In genomic region chr4:26217961-26218676, GRCh38 we compare ENCODE assay signal across 8 cellular contexts.
DNase-seq lines count a peak whose midpoint lies in the region; ATAC-seq and TF ChIP-seq lines count a peak whose summit lies in the region.

No MANE protein-coding gene starts in this region.

- H3K4me3 Mint-ChIP-seq in mesothelial cell of epicardium (no peak overlapping the region), MCF 10A (ENCODE audit: unreplicated experiment) (no peak overlapping the region)

- 61 to 75% methylated on average over 12 to 16 of the region's 16 CpGs for WGBS in esophagus squamous epithelium, 2 donors

- ATAC-seq in GM18868 (IDR thresholded peaks at IDR 0.05; ENCODE audit: unreplicated experiment), result peak; percentile 93
- peak; percentile 78 for ATAC-seq in HG03135 (IDR thresholded peaks at IDR 0.05; ENCODE audit: unreplicated experiment)
- peak; percentile 66 to 74 for ATAC-seq in gastrocnemius medialis
- no peak for ATAC-seq in HG02840 (IDR thresholded peaks at IDR 0.05; ENCODE audit: low FRiP score, unreplicated experiment)

- no TSS peak for BruUV-seq in MCF 10A (replicated peaks; lab: Mats Ljungman, UMichigan)

- CTCF ChIA-PET in MCF 10A (lab: Yijun Ruan, JAX), result no interaction called here

- H3K4me1 Mint-ChIP-seq in mesothelial cell of epicardium (peaks cover 6% of the 10 kb centered on the region), MCF 10A (ENCODE audit: insufficient read depth, unreplicated experiment) (peaks cover 30% of the 10 kb centered on the region)

- in situ Hi-C loops in gastrocnemius medialis (cut with MboI; ENCODE audit: low sequenced_read_pairs in 4 of 4), result no loop called here

- H3K27me3 ChIP-seq in esophagus squamous epithelium (peaks cover 0 to 15% (median 0%) of the 10 kb centered on the region in 4 donors), gastrocnemius medialis (no peaks in the 10 kb centered on the region), BE2C (no peaks in the 10 kb centered on the region)

- intact Hi-C loops in esophagus squamous epithelium (cut with DNase I), result no loop called here
- intact Hi-C loops in gastrocnemius medialis (cut with DNase I; ENCODE audit: low total_unique reads), result no loop called here
- intact Hi-C loops in MCF 10A (cut with micrococcal nuclease), result no loop called here

- no peaks in the 10 kb centered on the region for H3K36me3 ChIP-seq in esophagus squamous epithelium
- no peaks in the 10 kb centered on the region for H3K36me3 ChIP-seq in gastrocnemius medialis
- no peaks in the 10 kb centered on the region for H3K36me3 ChIP-seq in BE2C

- H3K27ac Mint-ChIP-seq in mesothelial cell of epicardium (no peak overlapping the region), MCF 10A (ENCODE audit: low read depth, unreplicated experiment) (no peak overlapping the region)

- POLR2A ChIA-PET in MCF 10A (lab: Yijun Ruan, JAX), result interaction anchor here (1.0 kb wide), 1 partner anchor 17 kb away, joined by 4 read pairs; no protein-coding TSS in a partner anchor

- H3K27ac ChIP-seq in esophagus squamous epithelium (peak overlapping the region; percentile 14 to 64 (median 40)), gastrocnemius medialis (no peak overlapping the region)

- DNase-seq in esophagus squamous epithelium (lab: John Stamatoyannopoulos, UW), result no peak
- no peak for DNase-seq in gastrocnemius medialis
- DNase-seq in BE2C, result no peak
- no peak for DNase-seq in mesothelial cell of epicardium (ENCODE audit: low spot score in 2 of 2, unreplicated experiment in 2 of 2)
- DNase-seq in MCF 10A (ENCODE audit: unreplicated experiment), result no peak

- H3K4me1 ChIP-seq in esophagus squamous epithelium (peaks cover 0 to 12% (median 0%) of the 10 kb centered on the region in 3 donors), gastrocnemius medialis (no peaks in the 10 kb centered on the region), BE2C (no peaks in the 10 kb centered on the region)

- H3K9me3 Mint-ChIP-seq in mesothelial cell of epicardium, result peaks cover 4% of the 10 kb centered on the region
- H3K9me3 Mint-ChIP-seq in MCF 10A (ENCODE audit: unreplicated experiment), result no peaks in the 10 kb centered on the region

- H3K4me3 ChIP-seq in esophagus squamous epithelium, result peak overlapping the region in 1 of 4 donors; percentile 21
- H3K4me3 ChIP-seq in gastrocnemius medialis, result no peak overlapping the region
- H3K4me3 ChIP-seq in BE2C (ENCODE audit: low read depth, low read length), result no peak overlapping the region

- TF ChIP-seq POLR2A in esophagus squamous epithelium (IDR thresholded peaks at IDR 0.05), result peak in 1 of 4 donors; percentile 7
- TF ChIP-seq POLR2A in gastrocnemius medialis (IDR thresholded peaks at IDR 0.05), result no peak

- H3K27me3 Mint-ChIP-seq in mesothelial cell of epicardium (ENCODE audit: low read depth) (peaks cover 5% of the 10 kb centered on the region), MCF 10A (ENCODE audit: insufficient read depth, unreplicated experiment) (peaks cover 16% of the 10 kb centered on the region)

- H3K9me3 ChIP-seq in esophagus squamous epithelium (no peaks in the 10 kb centered on the region), gastrocnemius medialis (no peaks in the 10 kb centered on the region), BE2C (no peaks in the 10 kb centered on the region)

- TF ChIP-seq CTCF in esophagus squamous epithelium (IDR thresholded peaks at IDR 0.05), result no peak
- no peak for TF ChIP-seq CTCF in gastrocnemius medialis (IDR thresholded peaks at IDR 0.05 in 4 of 5, conservative IDR thresholded peaks at IDR 0.05 in 1 of 5)
- no peak for TF ChIP-seq CTCF in BE2C (IDR thresholded peaks at IDR 0.05; ENCODE audit: low read depth, low read length)
- no peak for TF ChIP-seq CTCF in mesothelial cell of epicardium (IDR thresholded peaks at IDR 0.05; ENCODE audit: unreplicated experiment)
- TF ChIP-seq CTCF in MCF 10A (IDR thresholded peaks at IDR 0.05; ENCODE audit: unreplicated experiment), result no peak

- no peaks in the 10 kb centered on the region for H3K36me3 Mint-ChIP-seq in mesothelial cell of epicardium
- no peaks in the 10 kb centered on the region for H3K36me3 Mint-ChIP-seq in MCF 10A (ENCODE audit: insufficient read depth, unreplicated experiment)

Comparison
In these comparisons a context has a peak if more than half of its experiments do, and no peak if none do; other contexts are left out.
1. H3K27ac ChIP-seq: peak in esophagus squamous epithelium (4 of 4); none in gastrocnemius medialis (0 of 4).